ENCODE assay signal across 18 cellular contexts in genomic region chr1:166133857-166134256, GRCh38. TPM values are rescaled to one million over a fixed set of nuclear protein-coding genes. Genes with fewer than 3 reads are reported as not detected.
"Had no signal": no experiment of that assay in that cellular context is flagged by ENCODE, and none has a peak within 500 bp of the region (broad histone marks: within the 10 kb centered on the region; RNA-seq: fewer than 3 reads in every experiment).

No MANE protein-coding gene starts in this region.

- H3K27ac ChIP-seq: body of pancreas, esophagus squamous epithelium, left ventricle myocardium inferior, pancreas, sigmoid colon, spleen, WERI-Rb-1 had no signal

- H3K4me1 ChIP-seq: body of pancreas, esophagus squamous epithelium, left ventricle myocardium inferior, pancreas, spleen had no signal

- H3K27me3 ChIP-seq: body of pancreas, esophagus squamous epithelium, pancreas, sigmoid colon, spleen had no signal

- H3K4me3 ChIP-seq: body of pancreas, esophagus squamous epithelium, left ventricle myocardium inferior, mucosa of descending colon, pancreas, sigmoid colon, spleen had no signal

- DNase-seq: activated gamma-delta T cell treated with Interleukin-2 at 50 U/mL for 16 hours; activated T-cell treated with anti-CD3 and anti-CD28 coated beads, Interleukin-2, amount 50 U/mL, for 72 hours; amniotic stem cell; cortex of kidney; effector CD8-positive, alpha-beta T cell; esophagus squamous epithelium; hippocampal formation; left ventricle myocardium inferior; naive thymus-derived CD4-positive, alpha-beta T cell; pancreas; sigmoid colon; spleen had no signal

- H3K9me3 ChIP-seq: body of pancreas, esophagus squamous epithelium, mucosa of descending colon, pancreas had no signal

- ATAC-seq: activated CD8-positive, alpha-beta T cell treated with anti-CD3 and anti-CD28 coated beads for 36 hours; activated T-cell treated with anti-CD3 and anti-CD28 coated beads, Interleukin-2, amount 50 U/mL, for 72 hours; body of pancreas; mucosa of descending colon; naive thymus-derived CD4-positive, alpha-beta T cell; pancreas had no signal

- H3K36me3 ChIP-seq: esophagus squamous epithelium, pancreas, sigmoid colon, spleen, WERI-Rb-1 had no signal

RNA-seq across cellular contexts. Expression of gene FAM78B, which starts 32.9 kb away (rescaled TPM):
- total RNA-seq: endothelial cell of umbilical vein, fibroblast of villous mesenchyme had no signal
